ENCODE assay signal across 9 cellular contexts in the genomic region with DNA sequence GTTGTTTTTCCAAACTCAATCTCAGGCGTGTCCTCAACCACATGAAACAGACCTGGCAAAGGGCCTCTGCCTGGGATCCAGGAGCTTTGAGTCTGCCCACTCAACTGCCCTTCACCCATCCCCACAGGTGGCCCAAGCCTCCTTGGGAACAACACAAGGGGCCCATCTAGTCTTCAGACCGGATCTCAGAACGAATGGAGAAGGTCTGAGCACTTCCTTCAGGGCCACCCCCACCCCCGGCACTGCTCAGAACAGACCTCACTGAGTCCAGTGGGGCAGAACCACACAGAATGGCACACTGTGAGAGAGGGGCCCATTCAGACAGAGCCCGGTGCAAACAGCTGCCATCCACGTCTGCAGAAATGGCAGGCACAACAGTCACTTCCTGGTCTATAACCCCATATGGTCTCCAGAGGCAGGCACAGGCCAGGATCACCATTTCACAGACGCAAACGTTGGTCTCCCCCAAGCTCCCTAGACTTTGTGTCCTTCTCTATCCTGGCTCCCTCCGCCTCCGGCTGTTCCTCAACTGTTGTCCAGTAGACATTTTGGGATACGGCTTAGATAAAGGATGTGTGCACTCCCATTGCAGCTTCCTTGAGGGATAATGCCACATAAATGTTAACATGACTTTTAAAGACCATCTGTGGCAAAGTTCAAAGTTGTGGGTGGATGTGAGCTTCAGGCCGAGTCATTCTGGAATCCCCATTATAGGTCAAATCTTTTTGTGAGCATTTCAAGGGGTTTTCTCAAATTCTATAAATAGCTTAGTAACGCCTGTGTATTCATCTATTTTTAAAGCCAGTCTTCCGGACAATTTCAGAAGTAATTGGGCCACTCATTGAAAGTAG.
DNase-seq lines count a peak whose midpoint lies in the region; ATAC-seq and TF ChIP-seq lines count a peak whose summit lies in the region.
"Had no signal": no experiment of that assay in that cellular context is flagged by ENCODE, and none has a peak within 500 bp of the region (broad histone marks: within the 10 kb centered on the region; RNA-seq: fewer than 3 reads in every experiment).

No MANE protein-coding gene starts in this region.

- POLR2A ChIA-PET in GM10248 (lab: Yijun Ruan, JAX) = interaction anchor here (0.5 to 1.7 kb wide), 5 partner anchors 12 to 684 kb away, joined by 3 to 6 read pairs (median 4); no protein-coding TSS in a partner anchor

- DNase-seq in GM10248 (ENCODE audit: extremely low spot score) (peak; percentile 81), Peyer's patch (peak in 1 of 3 donors; percentile 51), left ventricle myocardium inferior (peak; percentile 10), SW480 (ENCODE audit: low spot score) (no peak), NCI-H526 treated with DMSO at 0.1 percent for 48 hours (lab: John Stamatoyannopoulos, UW) (no peak), NCI-H1694 (lab: John Stamatoyannopoulos, UW) (no peak), NCI-H1417 (lab: John Stamatoyannopoulos, UW) (no peak)

- no peaks in the 10 kb centered on the region for H3K36me3 ChIP-seq in Peyer's patch
- no peaks in the 10 kb centered on the region for H3K36me3 ChIP-seq in left ventricle myocardium inferior

- CTCF ChIA-PET in GM10248 (lab: Yijun Ruan, JAX) = interaction anchor here (0.6 to 4.0 kb wide), 11 partner anchors 9 to 147 kb away, joined by 3 to 28 read pairs (median 5); no protein-coding TSS in a partner anchor

- peaks cover 0 to 22% (median 8%) of the 10 kb centered on the region in 4 donors for H3K4me1 ChIP-seq in Peyer's patch
- H3K4me1 ChIP-seq in left ventricle myocardium inferior = peaks cover 70% of the 10 kb centered on the region

- H3K4me3 ChIP-seq in Peyer's patch (no peak overlapping the region), left ventricle myocardium inferior (no peak overlapping the region)

- peak overlapping the region; percentile 14 to 81 (median 46) for H3K27ac ChIP-seq in Peyer's patch
- H3K27ac ChIP-seq in left ventricle myocardium inferior (replicated peaks) = peak overlapping the region; percentile 85

- ATAC-seq in GM21529 (IDR thresholded peaks at IDR 0.05; ENCODE audit: unreplicated experiment) = peak; percentile 62
- ATAC-seq: HCT116 had no signal

- intact Hi-C loops in left ventricle myocardium inferior (cut with micrococcal nuclease) = no loop called here

- H3K27me3 ChIP-seq in Peyer's patch (no peaks in the 10 kb centered on the region), left ventricle myocardium inferior (ENCODE audit: low read depth) (no peaks in the 10 kb centered on the region)

- no peak for TF ChIP-seq POLR2A in Peyer's patch (IDR thresholded peaks at IDR 0.05)

- TF ChIP-seq CTCF in GM10248 (IDR thresholded peaks at IDR 0.05; ENCODE audit: control extremely low read depth, extremely low read depth, low read depth, missing control alignments) = no peak
- TF ChIP-seq CTCF in Peyer's patch (IDR thresholded peaks at IDR 0.05) = no peak
- TF ChIP-seq CTCF in left ventricle myocardium inferior (IDR thresholded peaks at IDR 0.05; ENCODE audit: borderline replicate concordance) = no peak

- H3K9me3 ChIP-seq in Peyer's patch = no peaks in the 10 kb centered on the region
- H3K9me3 ChIP-seq in left ventricle myocardium inferior (replicated peaks) = no peaks in the 10 kb centered on the region

Comparison
In these comparisons a context has a peak if more than half of its experiments do, and no peak if none do; other contexts are left out.
1. DNase-seq: peak in GM10248 (single experiment) and left ventricle myocardium inferior (single experiment); none in SW480 (single experiment), NCI-H526 treated with DMSO at 0.1 percent for 48 hours (single experiment), NCI-H1694 (single experiment) and NCI-H1417 (0 of 3).